29 cellular contexts compared by ENCODE assay signal in the genomic region with DNA sequence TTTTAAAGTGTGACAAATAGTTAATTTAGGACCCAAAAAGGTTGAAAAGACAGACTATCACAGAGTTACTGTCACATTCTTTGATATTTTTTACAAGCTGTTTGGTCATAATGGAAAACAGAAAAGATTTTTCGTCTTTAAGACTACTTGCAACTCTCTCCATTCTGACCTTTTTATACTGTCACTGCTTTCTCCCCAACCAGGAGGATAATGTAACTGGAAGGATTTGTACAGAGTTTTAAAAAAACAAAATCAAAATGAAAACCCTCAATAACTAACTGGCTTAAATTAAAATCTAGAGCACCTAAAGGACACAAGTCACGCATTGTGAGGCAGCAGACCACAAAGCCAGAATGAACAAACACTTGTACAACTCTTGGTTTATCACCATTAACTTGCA.
DNase-seq lines count a peak whose midpoint lies in the region; ATAC-seq, FAIRE-seq and TF ChIP-seq lines count a peak whose summit lies in the region.
"Had no signal": no experiment of that assay in that cellular context is flagged by ENCODE, and none has a peak within 500 bp of the region (broad histone marks: within the 10 kb centered on the region; RNA-seq: fewer than 3 reads in every experiment).

No MANE protein-coding gene starts in this region.

- no peak for TF ChIP-seq POLR2A in heart left ventricle (IDR thresholded peaks at IDR 0.05)

- peak overlapping the region; percentile 38 for H3K27ac ChIP-seq in HUES64 (ENCODE audit: low read depth, low read length)
- H3K27ac ChIP-seq in cingulate gyrus (ENCODE audit: low read depth, low read length), result peak overlapping the region; percentile 70
- no peak overlapping the region for H3K27ac ChIP-seq in heart left ventricle
- H3K27ac ChIP-seq: epithelial cell of prostate, left ventricle myocardium inferior, parathyroid adenoma, right atrium auricular region, testis had no signal

- no peak for DNase-seq in GM18507 (ENCODE audit: extremely low spot score, insufficient read length, low read depth)
- DNase-seq in renal cortical epithelial cell (ENCODE audit: low read depth), result peak; percentile 40
- no peak for DNase-seq in heart left ventricle
- no peak for DNase-seq in effector CD4-positive, alpha-beta T cell
- DNase-seq: ACHN; activated CD8-positive, alpha-beta T cell treated with anti-CD3 and anti-CD28 coated beads for 36 hours; activated naive CD4-positive, alpha-beta T cell treated with anti-CD3 and anti-CD28 coated beads, Interleukin-2, amount 50 U/mL, for 16 hours; BE2C; CD8-positive, alpha-beta T cell; effector CD8-positive, alpha-beta T cell; HCEC 1CT; Kasumi-1; left ventricle myocardium inferior; mesendoderm; NCI-H1436 treated with DMSO at 0.1 percent for 48 hours; NCI-H510A; PC-3; SK-N-SH; small intestine; stimulated activated naive CD4-positive, alpha-beta T cell; testis had no signal

- ATAC-seq in GM21515 (IDR thresholded peaks at IDR 0.05; ENCODE audit: unreplicated experiment), result no peak
- no peak for ATAC-seq in heart left ventricle
- ATAC-seq: activated CD8-positive, alpha-beta T cell treated with anti-CD3 and anti-CD28 coated beads for 36 hours; CD8-positive, alpha-beta T cell; PC-3; Right ventricle myocardium inferior had no signal

- FAIRE-seq in GM18507 (lab: Jason Lieb, UNC), result peak; percentile 21
- FAIRE-seq: GM12891 had no signal

- H3K9ac ChIP-seq in HUES64 (ENCODE audit: low read depth, low read length), result peak overlapping the region; percentile 24; the same call in 1 of the 2 replicates
- H3K9ac ChIP-seq: parathyroid adenoma, SK-N-SH had no signal

- H3K36me3 ChIP-seq in HUES64 (ENCODE audit: insufficient read depth, low read length) (no peaks in the 10 kb centered on the region), heart left ventricle (no peaks in the 10 kb centered on the region)
- H3K36me3 ChIP-seq: BE2C, left ventricle myocardium inferior, right atrium auricular region had no signal

- H3K4me1 ChIP-seq in HUES64 (ENCODE audit: insufficient read depth, low read length) (peaks cover 84% of the 10 kb centered on the region), heart left ventricle (peaks cover 0 to 21% (median 4%) of the 10 kb centered on the region in 12 donors)
- H3K4me1 ChIP-seq: BE2C, parathyroid adenoma, right atrium auricular region, testis had no signal

- no peaks in the 10 kb centered on the region for H3K9me3 ChIP-seq in HUES64 (ENCODE audit: insufficient read depth, low read depth, low read length)
- no peaks in the 10 kb centered on the region for H3K9me3 ChIP-seq in heart left ventricle
- H3K9me3 ChIP-seq: BE2C, left ventricle myocardium inferior, right atrium auricular region, SK-N-SH, testis had no signal

- intact Hi-C loops in heart left ventricle (cut with DNase I), result loop anchor here in 6 of 10 donors (5.0 to 10.0 kb wide), 4 partner anchors 328 to 338 kb away; no protein-coding TSS in a partner anchor

- H3K27me3 ChIP-seq in HUES64 (ENCODE audit: insufficient read depth, low read length) (no peaks in the 10 kb centered on the region), heart left ventricle (no peaks in the 10 kb centered on the region)
- H3K27me3 ChIP-seq: BE2C, right atrium auricular region, testis had no signal

- H3K4me3 ChIP-seq in HUES64 (ENCODE audit: low read length) (no peak overlapping the region), heart left ventricle (no peak overlapping the region)
- H3K4me3 ChIP-seq: left ventricle myocardium inferior, right atrium auricular region, testis had no signal

- 89% methylated on average over 2 of the region's 2 CpGs for WGBS in HUES64
- WGBS in heart left ventricle, 4 donors, result 93 to 97% (median 95%) methylated on average over 2 of the region's 2 CpGs

- no peak for TF ChIP-seq CTCF in heart left ventricle (IDR thresholded peaks at IDR 0.05)

Comparison
In these comparisons a context has a peak if more than half of its experiments do, and no peak if none do; other contexts are left out.
1. H3K27ac ChIP-seq: peak in HUES64 (single experiment) and cingulate gyrus (single experiment); none in heart left ventricle (0 of 12).